In genomic region chr1:27234054-27234882, GRCh38 we compare ENCODE assay signal across 8 cellular contexts. TPM values are rescaled to one million over a fixed set of nuclear protein-coding genes. Genes with fewer than 3 reads are reported as not detected.
A peak's percentile ranks its signal among the peaks of the same experiment; 100 is the strongest.
DNase-seq lines count a peak whose midpoint lies in the region; ATAC-seq, FAIRE-seq and TF ChIP-seq lines count a peak whose summit lies in the region.

WDTC1 (plus strand) TSS chr1:27234632; CDS start chr1:27261055, 26,423 bp downstream.

- H4K20me1 ChIP-seq in Loucy (ENCODE audit: insufficient read depth, low read length, poor library complexity, severe bottlenecking), result peaks cover 13% of the 10 kb centered on the region

- TF ChIP-seq CTCF in Loucy (conservative IDR thresholded peaks at IDR 0.05; ENCODE audit: low read length), result no peak
- TF ChIP-seq CTCF in fibroblast of mammary gland (conservative IDR thresholded peaks at IDR 0.05; ENCODE audit: control insufficient read depth, insufficient read depth, low read depth, low read length), result no peak
- no peak for TF ChIP-seq CTCF in natural killer cell (IDR thresholded peaks at IDR 0.05)

- H3K79me2 ChIP-seq in Loucy (ENCODE audit: insufficient read depth, low read length), result peaks cover 33% of the 10 kb centered on the region

- H3K27ac Mint-ChIP-seq in natural killer cell, result peak within 1 kb of the TSS; percentile 93 to 97

- H3K36me3 ChIP-seq in Loucy (ENCODE audit: insufficient read depth, low read length), result no peaks in the 10 kb centered on the region

- no peaks in the 10 kb centered on the region for H3K36me3 Mint-ChIP-seq in natural killer cell

- DNase-seq in EL (peak; percentile 98), H54 (ENCODE audit: insufficient read length, low spot score) (peak; percentile 88), fibroblast of mammary gland (ENCODE audit: low read depth) (peak; percentile 92), natural killer cell (peak; percentile 96)
- DNase-seq in activated T-helper 9 cell treated with anti-CD3 and anti-CD28 coated beads, Interleukin-2, amount 50 U/mL, for 16 hours (ENCODE audit: low read depth), result peak; percentile 98
- peak; percentile 98 for DNase-seq in stimulated activated naive CD4-positive, alpha-beta T cell treated with Interleukin-2 at 50 U/mL for 16 hours (lab: John Stamatoyannopoulos, UW)

- intact Hi-C loops in natural killer cell (cut with micrococcal nuclease), result loop anchor here (2.0 kb wide), 1 partner anchor 79 kb away; the partner anchor contains the start of gene SLC9A1

- H3K4me3 ChIP-seq in Loucy (ENCODE audit: low read length, poor library complexity, severe bottlenecking) (peak within 1 kb of the TSS; percentile 83), fibroblast of mammary gland (ENCODE audit: control insufficient read depth, low read depth, low read length) (peak within 1 kb of the TSS; percentile 63)

- peaks cover 32 to 41% of the 10 kb centered on the region in 2 donors for H3K4me1 Mint-ChIP-seq in natural killer cell

- H3K27me3 ChIP-seq in Loucy (ENCODE audit: insufficient read depth, low read length, poor library complexity, severe bottlenecking), result no peaks in the 10 kb centered on the region

- H3K9me3 ChIP-seq in Loucy (ENCODE audit: insufficient read depth, low read depth, low read length), result no peaks in the 10 kb centered on the region

- H3K4me2 ChIP-seq in Loucy (ENCODE audit: low read depth, low read length, poor library complexity, severe bottlenecking), result peak within 1 kb of the TSS; percentile 92

- no peaks in the 10 kb centered on the region for H3F3A ChIP-seq in Loucy (ENCODE audit: low read depth)

- H3K9me3 Mint-ChIP-seq in natural killer cell, result no peaks in the 10 kb centered on the region

- H3K4me3 Mint-ChIP-seq in natural killer cell, result peak within 1 kb of the TSS; percentile 99

- FAIRE-seq in H54 (lab: Jason Lieb, UNC), result peak; percentile 41

- H3K9me2 ChIP-seq in Loucy (replicated peaks; ENCODE audit: low read depth, low read length), result no peaks in the 10 kb centered on the region

- TF ChIP-seq POLR2A in H54 (IDR thresholded peaks at IDR 0.05; ENCODE audit: low read depth, low read length), result peak; percentile 37; the same call in 1 of the 2 replicates
- TF ChIP-seq POLR2A in Raji (IDR thresholded peaks at IDR 0.05; ENCODE audit: insufficient read depth, low read depth, low read length), result peak; percentile 82

- no peaks in the 10 kb centered on the region for H3K27me3 Mint-ChIP-seq in natural killer cell (ENCODE audit: low read depth in 2 of 2)

- H3K4me1 ChIP-seq in Loucy (ENCODE audit: insufficient read depth, low read length, poor library complexity, severe bottlenecking), result peaks cover 17% of the 10 kb centered on the region

- ATAC-seq in natural killer cell, result peak; percentile 83 to 95 (median 90)

- peak within 1 kb of the TSS; percentile 59 for H3K9ac ChIP-seq in Loucy (ENCODE audit: low read depth, low read length, poor library complexity, severe bottlenecking)

- H2AFZ ChIP-seq in Loucy (ENCODE audit: low read length), result peak within 1 kb of the TSS; percentile 99

RNA-seq across cellular contexts. Expression of gene WDTC1, which starts in this region (rescaled TPM):
- total RNA-seq in natural killer cell, result 10 to 100 TPM; 68.9 to 82.0 (median 81.7) TPM

Comparison
In these comparisons a context has a peak if more than half of its experiments do, and no peak if none do; other contexts are left out.
1. Peak in every context shown above with its lines: DNase-seq, ATAC-seq and H3K4me3 ChIP-seq.